Comparison of ENCODE assay signal across 8 cellular contexts in the genomic region with DNA sequence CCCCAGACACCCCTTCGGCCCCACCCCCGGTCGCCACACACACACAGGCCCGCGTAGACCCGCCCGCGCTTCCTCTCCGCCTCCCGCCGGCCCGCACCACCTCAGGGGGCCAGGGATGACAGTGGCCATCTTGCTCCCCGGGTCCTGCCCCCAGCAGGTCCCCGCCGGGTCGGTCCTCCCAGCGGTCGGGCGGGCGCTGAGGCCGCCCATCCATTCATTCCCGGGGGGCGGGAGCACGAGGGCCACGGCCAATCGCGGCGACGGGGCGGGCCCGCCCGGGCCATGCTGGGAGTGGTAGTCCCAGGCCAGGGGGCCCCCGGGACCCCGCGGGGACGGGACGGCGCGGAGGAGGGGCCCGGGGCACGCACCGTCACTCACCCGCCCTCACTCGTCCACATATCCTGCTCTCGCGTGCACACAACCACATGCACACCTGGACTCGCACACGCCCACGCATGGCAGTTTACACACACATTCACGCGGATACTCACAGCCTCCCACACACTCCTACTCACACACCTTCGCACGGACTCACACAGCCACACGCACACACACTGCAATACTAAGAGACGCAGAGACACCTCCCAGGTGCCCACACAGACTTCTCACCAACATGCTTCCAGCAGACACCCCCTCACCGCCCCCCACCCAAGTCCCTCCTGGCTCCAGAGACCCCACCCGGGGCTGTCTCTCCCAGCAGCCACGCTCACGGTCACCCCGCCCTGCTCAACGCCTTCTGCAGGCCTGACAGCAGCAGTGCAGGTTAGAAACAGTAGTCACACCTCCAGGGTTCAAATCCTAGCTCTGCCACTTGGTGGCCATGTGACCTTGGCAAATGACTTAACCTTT. TPM values are rescaled to one million over a fixed set of nuclear protein-coding genes. Genes with fewer than 3 reads are reported as not detected.
DNase-seq lines count a peak whose midpoint lies in the region; ATAC-seq and TF ChIP-seq lines count a peak whose summit lies in the region.

TSS of gene DPF1 (minus strand) at position 209 of the 849 bp plus-strand sequence. CDS start at position 129, 80 bp downstream.

- peak; percentile 65 for ATAC-seq in HG03045 (IDR thresholded peaks at IDR 0.05; ENCODE audit: unreplicated experiment)
- peak; percentile 74 for ATAC-seq in stimulated activated naive CD8-positive, alpha-beta T cell treated with anti-CD3 and anti-CD28 coated beads, Interleukin-15, Interleukin-2, amounts not matched to agents 100 U/mL and 50 U/mL, for 24 hours

- peaks cover 6% of the 10 kb centered on the region for H3K4me1 ChIP-seq in mesodermal cell (ENCODE audit: control insufficient read depth, insufficient read depth, low read length, poor library complexity, severe bottlenecking)

- no peaks in the 10 kb centered on the region for H3K9me3 ChIP-seq in mesodermal cell (ENCODE audit: control insufficient read depth, low read length)

- no peaks in the 10 kb centered on the region for H3K36me3 ChIP-seq in mesodermal cell (ENCODE audit: control insufficient read depth, insufficient read depth, low read length)

- TF ChIP-seq CTCF in GM12875 (IDR thresholded peaks at IDR 0.05; ENCODE audit: borderline replicate concordance, insufficient read depth, low read depth, low read length): peak; percentile 43; the same call in 1 of the 2 replicates

- no peak within 1 kb of the TSS for H3K27ac ChIP-seq in mesodermal cell (ENCODE audit: low read depth, low read length, severe bottlenecking)

- 4 to 5% methylated on average over 44 to 55 of the region's 61 CpGs for WGBS in mesodermal cell (ENCODE audit: insufficient coverage in 2 of 2), 2 experiments

- peak within 1 kb of the TSS; percentile 48 for H3K4me3 ChIP-seq in GM12875 (ENCODE audit: low read depth, low read length)
- H3K4me3 ChIP-seq in mesodermal cell (ENCODE audit: extremely low read depth, insufficient read depth, low read length, poor library complexity, severe bottlenecking): peak within 1 kb of the TSS; percentile 62

- DNase-seq in 8988T (peak; percentile 100), NCI-H510A (lab: John Stamatoyannopoulos, UW) (peak; percentile 76)
- DNase-seq in activated CD4-positive, alpha-beta T cell treated with anti-CD3 and anti-CD28 coated beads, Interleukin-2, amount 50 U/mL, for 1 hour: peak; percentile 29
- peak; percentile 29 for DNase-seq in effector CD8-positive, alpha-beta T cell (lab: John Stamatoyannopoulos, UW)
- peak; percentile 73 for DNase-seq in stimulated activated naive CD8-positive, alpha-beta T cell treated with anti-CD3 and anti-CD28 coated beads, Interleukin-15, Interleukin-2, amounts not matched to agents 100 U/mL and 50 U/mL, for 24 hours

RNA-seq across cellular contexts. Expression of gene DPF1, which starts in this region (rescaled TPM):
- polyA plus RNA-seq in mesodermal cell (2013, experiment 1 of 2): 4.5 TPM
- 2.6 TPM for polyA plus RNA-seq in mesodermal cell (2013, experiment 2 of 2)

Comparison
In these comparisons a context has a peak if more than half of its experiments do, and no peak if none do; other contexts are left out.
1. DNase-seq: peak in every context shown above with its lines; median percentile 100 in 8988T; 76 in NCI-H510A; 73 in stimulated activated naive CD8-positive, alpha-beta T cell treated with anti-CD3 and anti-CD28 coated beads, Interleukin-15, Interleukin-2, amounts not matched to agents 100 U/mL and 50 U/mL, for 24 hours; 29 in activated CD4-positive, alpha-beta T cell treated with anti-CD3 and anti-CD28 coated beads, Interleukin-2, amount 50 U/mL, for 1 hour; 29 in effector CD8-positive, alpha-beta T cell.